ENCODE assay signal across 22 cellular contexts in the genomic region with DNA sequence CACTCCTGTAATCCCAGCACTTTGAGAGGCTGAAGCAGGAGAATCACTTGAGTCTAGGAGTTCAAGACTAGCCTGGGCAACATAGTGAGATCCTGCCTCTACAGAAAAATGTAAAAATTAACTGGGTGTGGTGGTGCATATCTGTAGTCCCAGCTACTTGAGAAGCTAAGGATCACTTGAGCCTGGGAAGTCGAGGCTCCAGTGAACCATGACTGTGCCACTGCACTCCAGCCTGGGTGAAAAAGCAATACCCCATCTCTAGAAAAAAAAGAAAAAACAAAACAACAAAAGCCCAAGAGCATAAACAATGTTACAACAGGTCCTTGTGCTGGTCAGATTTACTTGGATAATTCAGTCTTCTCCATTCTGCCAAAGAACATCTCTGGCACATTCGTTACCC. TPM values are rescaled to one million over a fixed set of nuclear protein-coding genes. Genes with fewer than 3 reads are reported as not detected.
DNase-seq lines count a peak whose midpoint lies in the region; ATAC-seq lines count a peak whose summit lies in the region.
"Had no signal": no experiment of that assay in that cellular context is flagged by ENCODE, and none has a peak within 500 bp of the region (broad histone marks: within the 10 kb centered on the region; RNA-seq: fewer than 3 reads in every experiment).

No MANE protein-coding gene starts in this region.

- H3K27ac Mint-ChIP-seq in CD8-positive, alpha-beta memory T cell = peak overlapping the region; percentile 11 to 89 (median 49)
- H3K27ac Mint-ChIP-seq in T-helper 17 cell = no peak overlapping the region

- POLR2A ChIA-PET in CD8-positive, alpha-beta memory T cell (lab: Charles Lee) = no interaction called here

- H3K4me1 ChIP-seq in CD8-positive, alpha-beta memory T cell (ENCODE audit: insufficient read depth, low read length) = peaks cover 44% of the 10 kb centered on the region
- H3K4me1 ChIP-seq in subcutaneous abdominal adipose tissue (ENCODE audit: control insufficient read depth in 5 of 5, insufficient read depth in 5 of 5, low read length in 5 of 5) = peaks cover 8 to 48% (median 37%) of the 10 kb centered on the region in 5 donors

- H3K4me3 Mint-ChIP-seq in CD8-positive, alpha-beta memory T cell = no peak overlapping the region
- peak overlapping the region; percentile 31 for H3K4me3 Mint-ChIP-seq in T-helper 17 cell

- CTCF ChIA-PET in CD8-positive, alpha-beta memory T cell (lab: Charles Lee) = interaction anchor here (1.1 to 3.7 kb wide), 3 partner anchors 22 to 81 kb away, joined by 3 to 15 read pairs (median 3); no protein-coding TSS in a partner anchor

- no peaks in the 10 kb centered on the region for H3K36me3 ChIP-seq in CD8-positive, alpha-beta memory T cell (ENCODE audit: insufficient read depth, low read length)
- peaks cover 45 to 93% (median 81%) of the 10 kb centered on the region in 5 donors for H3K36me3 ChIP-seq in subcutaneous abdominal adipose tissue (ENCODE audit: control insufficient read depth in 5 of 5, insufficient read depth in 5 of 5, low read length in 5 of 5)

- no peak overlapping the region for H3K9ac ChIP-seq in subcutaneous abdominal adipose tissue (ENCODE audit: low read length in 5 of 5)
- H3K9ac ChIP-seq: GM23248, SK-N-SH had no signal

- H3K27me3 Mint-ChIP-seq in CD8-positive, alpha-beta memory T cell = no peaks in the 10 kb centered on the region
- no peaks in the 10 kb centered on the region for H3K27me3 Mint-ChIP-seq in T-helper 17 cell
- H3K27me3 Mint-ChIP-seq: CD4-positive, alpha-beta memory T cell had no signal

- ATAC-seq in T-helper 17 cell = no peak
- ATAC-seq: GM12878, Panc1 had no signal

- H3K4me3 ChIP-seq in CD8-positive, alpha-beta memory T cell (ENCODE audit: low read length) = no peak overlapping the region
- H3K4me3 ChIP-seq in subcutaneous abdominal adipose tissue (ENCODE audit: low read depth in 1 of 5, low read length in 5 of 5) = no peak overlapping the region
- H3K4me3 ChIP-seq: GM12878, GM23248 had no signal

- no peaks in the 10 kb centered on the region for H3K9me3 ChIP-seq in CD8-positive, alpha-beta memory T cell (ENCODE audit: low read length)
- H3K9me3 ChIP-seq in T-helper 17 cell (ENCODE audit: control insufficient read depth, low read length, poor library complexity, severe bottlenecking) (no peaks in the 10 kb centered on the region), subcutaneous abdominal adipose tissue (ENCODE audit: control insufficient read depth in 5 of 5, low read length in 5 of 5) (no peaks in the 10 kb centered on the region)
- H3K9me3 ChIP-seq: SK-N-SH had no signal

- H3K27me3 ChIP-seq in CD8-positive, alpha-beta memory T cell (ENCODE audit: insufficient read depth, low read length, poor library complexity, severe bottlenecking) = no peaks in the 10 kb centered on the region
- no peaks in the 10 kb centered on the region for H3K27me3 ChIP-seq in subcutaneous abdominal adipose tissue (ENCODE audit: control insufficient read depth in 5 of 5, insufficient read depth in 4 of 5, low read length in 5 of 5)

- no peak overlapping the region for H3K27ac ChIP-seq in CD8-positive, alpha-beta memory T cell (ENCODE audit: low read depth, low read length)
- peak overlapping the region; percentile 17 for H3K27ac ChIP-seq in subcutaneous abdominal adipose tissue (ENCODE audit: low read depth, low read length)
- H3K27ac ChIP-seq: GM23248 had no signal

- peaks cover 0 to under 1% (median 0%) of the 10 kb centered on the region in 5 donors for H3K9me3 Mint-ChIP-seq in CD8-positive, alpha-beta memory T cell

- peaks cover 83 to 92% (median 85%) of the 10 kb centered on the region in 3 donors for H3K4me1 Mint-ChIP-seq in CD8-positive, alpha-beta memory T cell
- H3K4me1 Mint-ChIP-seq in T-helper 17 cell = peaks cover 45% of the 10 kb centered on the region

- peaks cover 0 to 8% (median 0%) of the 10 kb centered on the region in 3 donors for H3K36me3 Mint-ChIP-seq in CD8-positive, alpha-beta memory T cell
- no peaks in the 10 kb centered on the region for H3K36me3 Mint-ChIP-seq in T-helper 17 cell (ENCODE audit: low read depth)
- H3K36me3 Mint-ChIP-seq: CD4-positive, alpha-beta memory T cell had no signal

- no peak for DNase-seq in CD8-positive, alpha-beta memory T cell
- DNase-seq in T-helper 17 cell (no peak), left kidney (ENCODE audit: low read depth, low spot score) (peak; percentile 27), OCI-M1 (lab: John Stamatoyannopoulos, UW) (no peak), cortex of kidney (lab: John Stamatoyannopoulos, UW) (no peak), DMS153 treated with DMSO at 0.1 percent for 48 hours (lab: John Stamatoyannopoulos, UW; ENCODE audit: unreplicated experiment) (no peak)
- DNase-seq: ACHN; AML-193; CD4-positive, alpha-beta memory T cell; GDM1; GM23248; HCEC 1CT; KBM-7; NCI-H1436 treated with DMSO at 0.1 percent for 48 hours; NCI-H2081 treated with DMSO at 0.1 percent for 48 hours; NCI-H510A; NCI-H82; Right ventricle myocardium superior; SK-N-SH had no signal

RNA-seq across cellular contexts. Expression of gene TGFBR1, which starts 44.3 kb away (rescaled TPM):
- total RNA-seq in CD8-positive, alpha-beta memory T cell = 10 to 100 TPM; 36.6 to 41.9 TPM
- 34.4 TPM for polyA plus RNA-seq in CD8-positive, alpha-beta memory T cell
- 10 to 100 TPM; 23.5 to 29.1 TPM for total RNA-seq in T-helper 17 cell
